Comparison of ENCODE assay signal across 28 cellular contexts in the genomic region with DNA sequence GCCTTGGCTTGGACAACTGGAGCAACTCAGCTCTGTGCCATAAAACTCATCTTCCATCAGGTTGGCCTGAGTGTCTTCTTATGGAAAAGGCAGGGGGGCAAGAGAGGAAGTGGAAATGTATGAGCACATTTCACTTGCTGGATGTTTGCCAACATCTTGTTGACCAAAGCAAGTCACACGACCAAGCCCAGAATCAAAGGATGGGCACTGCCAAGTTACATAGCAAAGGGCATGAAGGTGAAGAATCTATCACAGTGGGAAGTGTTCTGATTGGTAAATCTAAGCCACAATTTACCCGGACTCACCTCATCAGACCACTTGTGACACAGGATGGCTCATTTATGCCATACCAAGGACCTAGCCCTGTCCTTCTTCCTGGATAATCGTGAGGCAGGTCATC.
"Had no signal": no experiment of that assay in that cellular context is flagged by ENCODE, and none has a peak within 500 bp of the region (broad histone marks: within the 10 kb centered on the region; RNA-seq: fewer than 3 reads in every experiment).

No MANE protein-coding gene starts in this region.

- DNase-seq: activated CD4-positive, alpha-beta T cell treated with anti-CD3 and anti-CD28 coated beads for 4 hours; activated CD4-positive, alpha-beta T cell treated with anti-CD3 and anti-CD28 coated beads, Interleukin-2, amount 50 U/mL, for 4 hours; activated naive CD4-positive, alpha-beta T cell; activated T-cell treated with anti-CD3 and anti-CD28 coated beads for 4 hours; activated T-cell treated with anti-CD3 and anti-CD28 coated beads, Interleukin-2, amount 50 U/mL, for 72 hours; anterior cingulate cortex; dermis blood vessel endothelial cell; effector CD4-positive, alpha-beta T cell; gastrocnemius medialis; hypothalamus; immature natural killer cell; kidney; lower lobe of right lung; mesenchymal stem cell; naive thymus-derived CD8-positive, alpha-beta T cell; nucleus accumbens; pancreas; retina; stimulated activated CD4-positive, alpha-beta T cell treated with anti-CD3 and anti-CD28 coated beads, Interleukin-15, amount 100 ng/mL, for 24 hours; stimulated activated CD4-positive, alpha-beta T cell treated with anti-CD3 and anti-CD28 coated beads, Interleukin-2, amount 100 ng/mL, for 24 hours; stimulated activated naive B cell treated with anti-CD40 and anti-IgM and Interleukin-4, amounts not matched to agents 10 μg/mL and 1 μg/mL and 100 μg/mL, for 72 hours; stomach; thyroid gland; upper lobe of left lung had no signal

- H3K27ac ChIP-seq: epithelial cell of prostate, gastrocnemius medialis, lower lobe of right lung, pancreas, prostate gland, stomach, thyroid gland, upper lobe of left lung, vagina, VCaP had no signal

- H3K4me1 ChIP-seq: gastrocnemius medialis, lower lobe of right lung, pancreas, prostate gland, stomach, thyroid gland, upper lobe of left lung, vagina had no signal

- H3K9me3 ChIP-seq: gastrocnemius medialis, lower lobe of right lung, pancreas, prostate gland, stomach, thyroid gland, upper lobe of left lung, vagina had no signal

- H3K36me3 ChIP-seq: gastrocnemius medialis, lower lobe of right lung, pancreas, prostate gland, stomach, thyroid gland, upper lobe of left lung, vagina had no signal

- H3K27me3 ChIP-seq: gastrocnemius medialis, pancreas, stomach, thyroid gland, upper lobe of left lung, vagina had no signal

- H3K4me3 ChIP-seq: gastrocnemius medialis, lower lobe of right lung, pancreas, prostate gland, stomach, thyroid gland, upper lobe of left lung, vagina had no signal
